ENCODE assay signal across 10 cellular contexts in the genomic region with DNA sequence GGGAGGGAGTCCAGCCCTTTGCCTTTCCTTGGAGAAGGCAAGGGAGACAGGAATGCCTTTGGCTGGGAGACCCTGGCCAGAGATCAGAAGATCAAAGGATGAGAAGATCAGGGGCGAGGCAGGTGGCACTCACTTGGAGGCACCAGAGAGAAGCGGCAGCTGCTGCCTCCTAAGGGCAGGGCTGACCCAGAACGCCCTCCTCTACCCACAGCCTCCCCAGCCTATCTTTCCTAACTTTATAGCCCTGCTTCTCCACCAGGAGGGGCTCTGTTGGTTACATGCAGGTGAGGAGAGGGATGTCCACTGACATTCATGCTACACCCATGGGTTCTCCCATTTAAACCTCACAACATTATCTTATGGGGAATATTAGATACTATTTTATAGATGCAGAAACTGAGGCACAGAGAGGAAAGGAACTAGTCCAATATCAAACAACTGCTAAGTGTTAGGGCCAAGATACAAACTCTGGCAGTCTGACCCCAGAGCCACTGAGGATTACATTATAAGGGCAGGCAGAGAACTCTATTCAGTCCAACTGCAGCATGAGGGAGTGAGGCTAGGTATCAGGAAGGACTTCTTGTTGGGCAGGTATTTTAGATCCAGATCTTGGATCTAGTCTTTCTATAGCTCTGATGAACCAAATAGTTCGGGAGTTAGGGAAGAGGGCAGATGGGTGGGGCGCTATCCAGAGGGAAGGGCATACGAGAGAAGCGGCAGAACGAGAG. TPM values are rescaled to one million over a fixed set of nuclear protein-coding genes. Genes with fewer than 3 reads are reported as not detected.
DNase-seq lines count a peak whose midpoint lies in the region; TF ChIP-seq lines count a peak whose summit lies in the region.
"Had no signal": no experiment of that assay in that cellular context is flagged by ENCODE, and none has a peak within 500 bp of the region (broad histone marks: within the 10 kb centered on the region; RNA-seq: fewer than 3 reads in every experiment).

No MANE protein-coding gene starts in this region.

- CTCF ChIA-PET in activated naive CD4-positive, alpha-beta T cell treated with anti-CD3 and anti-CD28 coated beads, Interleukin-2, amount 10 ng/mL, durations not matched to agents 7 days and 5 days (lab: Charles Lee), result interaction anchor here (1.8 to 2.3 kb wide), 2 partner anchors 21 to 24 kb away, joined by 7 to 9 read pairs; a partner anchor contains a TSS

- peaks cover 23% of the 10 kb centered on the region for H3K27me3 ChIP-seq in SJCRH30
- H3K27me3 ChIP-seq in uterus, result peaks cover 0 to 6% of the 10 kb centered on the region in 2 donors

- intact Hi-C loops in lower leg skin (cut with DNase I; ENCODE audit: low total_unique reads) (no loop called here), uterus (cut with DNase I; ENCODE audit: low total_unique reads) (no loop called here)

- no peak for DNase-seq in activated naive CD4-positive, alpha-beta T cell treated with anti-CD3 and anti-CD28 coated beads, Interleukin-2, amount 10 ng/mL, durations not matched to agents 7 days and 5 days
- no peak for DNase-seq in activated naive CD4-positive, alpha-beta T cell (lab: John Stamatoyannopoulos, UW)
- peak in 1 of 2 experiments; percentile 39 for DNase-seq in SJCRH30
- DNase-seq in iPS DF 19.7 (ENCODE audit: low read depth, low spot score), result peak; percentile 78
- no peak for DNase-seq in type B pancreatic cell (ENCODE audit: extremely low spot score, unreplicated experiment)
- no peak for DNase-seq in lower leg skin (ENCODE audit: low spot score in 2 of 2)
- no peak for DNase-seq in uterus
- no peak for DNase-seq in mucosa of gallbladder (ENCODE audit: low spot score)

- peaks cover 91% of the 10 kb centered on the region for H3K27me3 Mint-ChIP-seq in activated naive CD4-positive, alpha-beta T cell treated with anti-CD3 and anti-CD28 coated beads, Interleukin-2, amount 10 ng/mL, durations not matched to agents 7 days and 5 days
- H3K27me3 Mint-ChIP-seq in type B pancreatic cell, result peaks cover 78% of the 10 kb centered on the region

- H3K4me1 ChIP-seq in SJCRH30 (no peaks in the 10 kb centered on the region), uterus (no peaks in the 10 kb centered on the region)

- TF ChIP-seq POLR2A in lower leg skin (IDR thresholded peaks at IDR 0.05) (no peak), uterus (IDR thresholded peaks at IDR 0.05) (no peak)

- H3K27ac ChIP-seq in SJCRH30 (no peak overlapping the region), uterus (no peak overlapping the region)

- H3K36me3 Mint-ChIP-seq in activated naive CD4-positive, alpha-beta T cell treated with anti-CD3 and anti-CD28 coated beads, Interleukin-2, amount 10 ng/mL, durations not matched to agents 7 days and 5 days, result peaks cover 2% of the 10 kb centered on the region
- no peaks in the 10 kb centered on the region for H3K36me3 Mint-ChIP-seq in type B pancreatic cell
- H3K36me3 Mint-ChIP-seq: IgD-negative memory B cell had no signal

- peaks cover 8% of the 10 kb centered on the region for H3K4me1 Mint-ChIP-seq in activated naive CD4-positive, alpha-beta T cell treated with anti-CD3 and anti-CD28 coated beads, Interleukin-2, amount 10 ng/mL, durations not matched to agents 7 days and 5 days
- peaks cover 13% of the 10 kb centered on the region for H3K4me1 Mint-ChIP-seq in type B pancreatic cell (ENCODE audit: unreplicated experiment)

- 27 to 29% methylated on average over 8 of the region's 8 CpGs for WGBS in lower leg skin, 2 donors

- no peaks in the 10 kb centered on the region for H3K9me3 Mint-ChIP-seq in activated naive CD4-positive, alpha-beta T cell treated with anti-CD3 and anti-CD28 coated beads, Interleukin-2, amount 10 ng/mL, durations not matched to agents 7 days and 5 days
- no peaks in the 10 kb centered on the region for H3K9me3 Mint-ChIP-seq in type B pancreatic cell
- H3K9me3 Mint-ChIP-seq: activated naive CD4-positive, alpha-beta T cell treated with anti-CD3 and anti-CD28 coated beads, Interleukin-2, amount 50 U/mL, for 72 hours had no signal

- no peaks in the 10 kb centered on the region for H3K9me3 ChIP-seq in SJCRH30 (replicated peaks)
- H3K9me3 ChIP-seq in uterus, result no peaks in the 10 kb centered on the region

- peak; percentile 53 for TF ChIP-seq CTCF in type B pancreatic cell (conservative IDR thresholded peaks at IDR 0.05)
- no peak for TF ChIP-seq CTCF in lower leg skin (IDR thresholded peaks at IDR 0.05)
- no peak for TF ChIP-seq CTCF in uterus (IDR thresholded peaks at IDR 0.05)

- no peak overlapping the region for H3K4me3 Mint-ChIP-seq in activated naive CD4-positive, alpha-beta T cell treated with anti-CD3 and anti-CD28 coated beads, Interleukin-2, amount 10 ng/mL, durations not matched to agents 7 days and 5 days
- H3K4me3 Mint-ChIP-seq in type B pancreatic cell, result peak overlapping the region; percentile 87

- peak overlapping the region; percentile 59 for H3K27ac Mint-ChIP-seq in activated naive CD4-positive, alpha-beta T cell treated with anti-CD3 and anti-CD28 coated beads, Interleukin-2, amount 10 ng/mL, durations not matched to agents 7 days and 5 days
- peak overlapping the region; percentile 22 for H3K27ac Mint-ChIP-seq in type B pancreatic cell
- H3K27ac Mint-ChIP-seq: activated naive CD4-positive, alpha-beta T cell treated with anti-CD3 and anti-CD28 coated beads, Interleukin-2, amount 50 U/mL, for 72 hours; IgD-negative memory B cell had no signal

- H3K36me3 ChIP-seq in SJCRH30 (no peaks in the 10 kb centered on the region), uterus (no peaks in the 10 kb centered on the region)

- H3K4me3 ChIP-seq in SJCRH30 (peak overlapping the region; percentile 14; the same call in 1 of the 2 replicates), lower leg skin (ENCODE audit: low read depth, poor library complexity, severe bottlenecking) (no peak overlapping the region), uterus (no peak overlapping the region)

RNA-seq across cellular contexts. Expression of a gene that starts 19.9 kb away (rescaled TPM):
- not detected in 2 replicates for total RNA-seq in SJCRH30 (2014; rRNA removed; shearing (Covaris generic))
- total RNA-seq in type B pancreatic cell (ENCODE audit: low replicate concordance) (2.8 and 6.9 TPM in 2 replicates), lower leg skin (1 to 10 TPM in 2 of 4 donors, under 1 TPM in 2; 0.39 to 4.4 (median 1.8) TPM), uterus (1 to 10 TPM in 3 of 4 donors, not detected in 1; 3.5 to 7.2 (median 4.0) TPM), mucosa of gallbladder (60.7 TPM)

RNA-seq across cellular contexts. Expression of a gene that starts 53.1 kb away (rescaled TPM):
- total RNA-seq in SJCRH30 (2014; rRNA removed; shearing (Covaris generic)), result 0.08 and 0.14 TPM in 2 replicates
- total RNA-seq in type B pancreatic cell (ENCODE audit: low replicate concordance) (0.29 TPM in 1 of 2 replicates, not detected in the other), lower leg skin (1 to 10 TPM; 1.6 to 2.4 (median 2.2) TPM), uterus (1 to 10 TPM in 2 of 4 donors, under 1 TPM in 1, not detected in 1; 0.79 to 8.5 (median 1.8) TPM), mucosa of gallbladder (9.3 TPM)
